1 cellular context compared by ENCODE assay signal in the genomic region with DNA sequence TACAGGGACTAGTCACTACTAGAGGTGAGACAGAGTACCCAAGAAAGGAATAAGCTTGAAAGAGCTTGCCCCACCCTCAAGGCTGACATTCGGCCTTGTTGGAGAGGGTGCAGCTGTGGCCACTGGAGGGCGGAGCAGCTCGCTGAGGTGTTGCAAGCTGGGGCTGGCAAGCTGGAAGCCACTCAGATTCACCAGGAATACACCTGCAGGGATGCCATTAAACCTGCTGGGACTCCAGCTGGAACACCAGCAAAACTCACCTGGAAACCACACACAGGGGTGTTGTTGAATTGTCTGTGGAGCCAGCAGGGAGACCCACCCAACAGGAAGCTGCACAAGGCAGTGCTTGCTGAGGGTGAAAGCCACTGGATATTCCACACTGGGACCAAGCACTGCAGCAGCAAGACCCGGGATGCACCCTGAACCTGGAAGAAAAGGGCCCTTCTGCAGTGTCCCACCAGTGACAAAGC.
TF ChIP-seq lines count a peak whose summit lies in the region.

No MANE protein-coding gene starts in this region.

TF ChIP-seq in HepG2, 621 proteins besides CTCF, POLR2A, EP300 and RAD21 (continued from another document and continues in another):
- TF ChIP-seq AFF4 (CRISPR knock-in tag; IDR thresholded peaks at IDR 0.05) = no peak
- 0 out of 2 replicates have a peak, but pooled peaks have one; percentile 29 for TF ChIP-seq ZNF276 (CRISPR knock-in tag; IDR thresholded peaks at IDR 0.05; ENCODE audit: low read depth)
- TF ChIP-seq GZF1 (CRISPR knock-in tag; IDR thresholded peaks at IDR 0.05) = no peak
- TF ChIP-seq, protein P1, sequence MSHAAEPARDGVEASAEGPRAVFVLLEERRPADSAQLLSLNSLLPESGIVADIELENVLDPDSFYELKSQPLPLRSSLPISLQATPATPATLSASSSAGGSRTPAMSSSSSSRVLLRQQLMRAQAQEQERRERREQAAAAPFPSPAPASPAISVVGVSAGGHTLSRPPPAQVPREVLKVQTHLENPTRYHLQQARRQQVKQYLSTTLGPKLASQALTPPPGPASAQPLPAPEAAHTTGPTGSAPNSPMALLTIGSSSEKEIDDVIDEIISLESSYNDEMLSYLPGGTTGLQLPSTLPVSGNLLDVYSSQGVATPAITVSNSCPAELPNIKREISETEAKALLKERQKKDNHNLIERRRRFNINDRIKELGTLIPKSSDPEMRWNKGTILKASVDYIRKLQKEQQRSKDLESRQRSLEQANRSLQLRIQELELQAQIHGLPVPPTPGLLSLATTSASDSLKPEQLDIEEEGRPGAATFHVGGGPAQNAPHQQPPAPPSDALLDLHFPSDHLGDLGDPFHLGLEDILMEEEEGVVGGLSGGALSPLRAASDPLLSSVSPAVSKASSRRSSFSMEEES (CRISPR knock-in tag; IDR thresholded peaks at IDR 0.05) = no peak
- TF ChIP-seq NAIF1 (CRISPR knock-in tag; IDR thresholded peaks at IDR 0.05; ENCODE audit: borderline replicate concordance) = no peak
- TF ChIP-seq GPN1 (CRISPR knock-in tag; IDR thresholded peaks at IDR 0.05; ENCODE audit: borderline replicate concordance) = no peak
- no peak for TF ChIP-seq ETV5 (CRISPR knock-in tag; IDR thresholded peaks at IDR 0.05; ENCODE audit: borderline replicate concordance)
- TF ChIP-seq ZNF737 (CRISPR knock-in tag; IDR thresholded peaks at IDR 0.05; ENCODE audit: borderline replicate concordance) = no peak
- TF ChIP-seq ZNF615 (CRISPR knock-in tag; IDR thresholded peaks at IDR 0.05; ENCODE audit: borderline replicate concordance) = no peak
- no peak for TF ChIP-seq E2F2 (CRISPR knock-in tag; IDR thresholded peaks at IDR 0.05; ENCODE audit: borderline replicate concordance)
- TF ChIP-seq NFIC (IDR thresholded peaks at IDR 0.05; ENCODE audit: low read length) = no peak
- no peak for TF ChIP-seq NBN (conservative IDR thresholded peaks at IDR 0.05)
- no peak for TF ChIP-seq KAT2B (IDR thresholded peaks at IDR 0.05; ENCODE audit: borderline replicate concordance, low read depth, low read length)
- TF ChIP-seq MEIS1 (CRISPR knock-in tag; IDR thresholded peaks at IDR 0.05; ENCODE audit: borderline replicate concordance) = no peak
- no peak for TF ChIP-seq ZFP41 (CRISPR knock-in tag; IDR thresholded peaks at IDR 0.05; ENCODE audit: borderline replicate concordance)
- peak; percentile 65; the same call in 1 of the 2 replicates for TF ChIP-seq TBX2 (CRISPR knock-in tag; IDR thresholded peaks at IDR 0.05; ENCODE audit: borderline replicate concordance)
- no peak for TF ChIP-seq ZNF557 (CRISPR knock-in tag; IDR thresholded peaks at IDR 0.05)
- TF ChIP-seq ZNF839 (CRISPR knock-in tag; IDR thresholded peaks at IDR 0.05; ENCODE audit: borderline replicate concordance) = no peak
- TF ChIP-seq ATF3 (CRISPR knock-in tag; IDR thresholded peaks at IDR 0.05) = no peak
- TF ChIP-seq REL (CRISPR knock-in tag; conservative IDR thresholded peaks at IDR 0.05) = no peak
- TF ChIP-seq HNRNPH1 (optimal IDR thresholded peaks at IDR 0.05; ENCODE audit: low read depth, low read length) = no peak
- no peak for TF ChIP-seq MATR3 (CRISPR knock-in tag; IDR thresholded peaks at IDR 0.05)
- no peak for TF ChIP-seq TAF1 (CRISPR knock-in tag; IDR thresholded peaks at IDR 0.05)
- 0 out of 2 replicates have a peak, but pooled peaks have one; percentile 43 for TF ChIP-seq ZNF501 (CRISPR knock-in tag; IDR thresholded peaks at IDR 0.05)
- TF ChIP-seq BATF2 (CRISPR knock-in tag; IDR thresholded peaks at IDR 0.05) = no peak
- no peak for TF ChIP-seq TBL1XR1 (IDR thresholded peaks at IDR 0.05; ENCODE audit: borderline replicate concordance, low read length, partially characterized antibody)
- no peak for TF ChIP-seq ONECUT2 (CRISPR knock-in tag; IDR thresholded peaks at IDR 0.05)
- no peak for TF ChIP-seq THYN1 (CRISPR knock-in tag; IDR thresholded peaks at IDR 0.05; ENCODE audit: borderline replicate concordance, low read depth)
- no peak for TF ChIP-seq ZMYM3 (CRISPR knock-in tag; IDR thresholded peaks at IDR 0.05)
- no peak for TF ChIP-seq ZNF761 (CRISPR knock-in tag; conservative IDR thresholded peaks at IDR 0.05)
- no peak for TF ChIP-seq ZNF17 (CRISPR knock-in tag; IDR thresholded peaks at IDR 0.05)
- TF ChIP-seq HIVEP1 (CRISPR knock-in tag; IDR thresholded peaks at IDR 0.05) = no peak
- TF ChIP-seq MXI1 (IDR thresholded peaks at IDR 0.05; ENCODE audit: borderline replicate concordance, low read depth, low read length) = no peak
- TF ChIP-seq SALL2 (CRISPR knock-in tag; IDR thresholded peaks at IDR 0.05) = no peak
- TF ChIP-seq FOXA1 (IDR thresholded peaks at IDR 0.05) = no peak
- 0 out of 2 replicates have a peak, but pooled peaks have one; percentile 29 for TF ChIP-seq FOXA1 (CRISPR knock-in tag; IDR thresholded peaks at IDR 0.05)
- TF ChIP-seq ATF6 (CRISPR knock-in tag; conservative IDR thresholded peaks at IDR 0.05) = no peak
- TF ChIP-seq ZNF879 (CRISPR knock-in tag; IDR thresholded peaks at IDR 0.05) = no peak
- no peak for TF ChIP-seq IKZF4 (CRISPR knock-in tag; IDR thresholded peaks at IDR 0.05; ENCODE audit: borderline replicate concordance, low read depth, not compliant biosample characterization)
- TF ChIP-seq, protein P2, sequence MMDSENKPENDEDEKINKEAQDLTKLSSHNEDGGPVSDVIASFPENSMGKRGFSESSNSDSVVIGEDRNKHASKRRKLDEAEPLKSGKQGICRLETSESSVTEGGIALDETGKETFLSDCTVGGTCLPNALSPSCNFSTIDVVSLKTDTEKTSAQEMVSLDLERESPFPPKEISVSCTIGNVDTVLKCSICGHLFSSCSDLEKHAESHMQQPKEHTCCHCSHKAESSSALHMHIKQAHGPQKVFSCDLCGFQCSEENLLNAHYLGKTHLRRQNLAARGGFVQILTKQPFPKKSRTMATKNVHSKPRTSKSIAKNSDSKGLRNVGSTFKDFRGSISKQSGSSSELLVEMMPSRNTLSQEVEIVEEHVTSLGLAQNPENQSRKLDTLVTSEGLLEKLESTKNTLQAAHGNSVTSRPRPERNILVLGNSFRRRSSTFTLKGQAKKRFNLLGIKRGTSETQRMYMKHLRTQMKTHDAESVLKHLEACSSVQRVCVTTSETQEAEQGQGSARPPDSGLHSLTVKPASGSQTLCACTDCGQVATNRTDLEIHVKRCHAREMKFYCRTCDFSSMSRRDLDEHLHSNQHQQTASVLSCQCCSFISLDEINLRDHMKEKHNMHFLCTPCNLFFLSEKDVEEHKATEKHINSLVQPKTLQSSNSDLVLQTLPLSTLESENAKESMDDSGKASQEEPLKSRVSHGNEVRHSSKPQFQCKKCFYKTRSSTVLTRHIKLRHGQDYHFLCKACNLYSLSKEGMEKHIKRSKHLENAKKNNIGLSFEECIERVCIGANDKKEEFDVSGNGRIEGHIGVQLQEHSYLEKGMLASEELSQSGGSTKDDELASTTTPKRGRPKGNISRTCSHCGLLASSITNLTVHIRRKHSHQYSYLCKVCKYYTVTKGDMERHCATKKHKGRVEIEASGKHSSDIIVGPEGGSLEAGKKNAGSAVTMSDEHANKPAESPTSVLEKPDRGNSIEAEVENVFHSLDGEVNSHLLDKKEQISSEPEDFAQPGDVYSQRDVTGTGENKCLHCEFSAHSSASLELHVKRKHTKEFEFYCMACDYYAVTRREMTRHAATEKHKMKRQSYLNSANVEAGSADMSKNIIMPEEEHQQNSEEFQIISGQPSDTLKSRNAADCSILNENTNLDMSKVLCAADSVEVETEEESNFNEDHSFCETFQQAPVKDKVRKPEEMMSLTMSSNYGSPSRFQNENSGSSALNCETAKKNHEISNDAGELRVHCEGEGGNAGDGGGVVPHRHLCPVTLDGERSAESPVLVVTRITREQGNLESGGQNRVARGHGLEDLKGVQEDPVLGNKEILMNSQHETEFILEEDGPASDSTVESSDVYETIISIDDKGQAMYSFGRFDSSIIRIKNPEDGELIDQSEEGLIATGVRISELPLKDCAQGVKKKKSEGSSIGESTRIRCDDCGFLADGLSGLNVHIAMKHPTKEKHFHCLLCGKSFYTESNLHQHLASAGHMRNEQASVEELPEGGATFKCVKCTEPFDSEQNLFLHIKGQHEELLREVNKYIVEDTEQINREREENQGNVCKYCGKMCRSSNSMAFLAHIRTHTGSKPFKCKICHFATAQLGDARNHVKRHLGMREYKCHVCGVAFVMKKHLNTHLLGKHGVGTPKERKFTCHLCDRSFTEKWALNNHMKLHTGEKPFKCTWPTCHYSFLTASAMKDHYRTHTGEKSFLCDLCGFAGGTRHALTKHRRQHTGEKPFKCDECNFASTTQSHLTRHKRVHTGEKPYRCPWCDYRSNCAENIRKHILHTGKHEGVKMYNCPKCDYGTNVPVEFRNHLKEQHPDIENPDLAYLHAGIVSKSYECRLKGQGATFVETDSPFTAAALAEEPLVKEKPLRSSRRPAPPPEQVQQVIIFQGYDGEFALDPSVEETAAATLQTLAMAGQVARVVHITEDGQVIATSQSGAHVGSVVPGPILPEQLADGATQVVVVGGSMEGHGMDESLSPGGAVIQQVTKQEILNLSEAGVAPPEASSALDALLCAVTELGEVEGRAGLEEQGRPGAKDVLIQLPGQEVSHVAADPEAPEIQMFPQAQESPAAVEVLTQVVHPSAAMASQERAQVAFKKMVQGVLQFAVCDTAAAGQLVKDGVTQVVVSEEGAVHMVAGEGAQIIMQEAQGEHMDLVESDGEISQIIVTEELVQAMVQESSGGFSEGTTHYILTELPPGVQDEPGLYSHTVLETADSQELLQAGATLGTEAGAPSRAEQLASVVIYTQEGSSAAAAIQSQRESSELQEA (CRISPR knock-in tag; IDR thresholded peaks at IDR 0.05; ENCODE audit: not compliant biosample characterization) = no peak
